In the genomic region with DNA sequence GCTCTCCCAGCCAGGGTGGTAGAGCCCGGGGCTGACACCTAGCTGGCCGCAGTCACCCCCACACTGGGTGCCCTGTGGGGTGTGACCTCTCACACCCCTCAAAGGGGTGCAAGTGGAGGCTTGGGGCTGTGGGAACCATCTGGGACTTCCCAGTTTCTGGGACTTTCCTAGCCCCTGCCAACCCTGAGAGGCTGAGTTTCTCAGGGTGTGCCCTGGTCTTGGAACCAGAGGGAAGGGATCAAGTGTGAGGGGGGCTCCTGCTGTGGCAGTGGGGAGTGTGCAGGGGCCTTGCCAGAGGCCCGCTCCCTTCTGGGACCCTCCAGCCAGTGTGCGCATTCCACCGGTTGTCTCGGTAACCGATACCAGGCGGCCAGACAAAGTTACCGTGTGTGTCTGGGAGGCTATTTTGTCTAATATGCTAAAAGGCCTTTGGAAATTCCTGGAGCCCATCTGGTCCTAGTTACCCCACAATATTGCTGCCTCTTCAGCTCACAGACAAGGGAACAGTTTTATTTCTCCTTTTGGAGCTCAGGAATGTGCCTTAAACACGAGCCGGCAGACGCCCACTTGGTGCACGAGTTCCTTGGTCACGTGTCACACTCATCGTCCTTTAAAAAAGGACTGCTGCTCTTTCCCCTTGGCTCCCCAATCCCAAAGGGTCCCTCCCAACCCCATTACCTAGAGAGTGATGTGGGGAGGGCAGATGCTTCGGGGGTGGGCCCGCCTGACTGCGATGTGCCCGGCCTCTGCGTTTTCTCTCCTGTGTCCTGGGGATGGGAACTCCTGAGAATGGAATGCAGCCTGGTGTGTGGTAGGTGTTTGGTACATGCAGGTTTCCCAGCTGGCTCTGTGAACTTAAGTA, we compare ENCODE assay signal across 1 cellular context.
TF ChIP-seq lines count a peak whose summit lies in the region.

No MANE protein-coding gene starts in this region.

TF ChIP-seq in H1, 55 proteins besides CTCF, POLR2A, EP300 and RAD21:
- TF ChIP-seq POLR2AphosphoS5 (IDR thresholded peaks at IDR 0.05; ENCODE audit: low read depth, low read length): no peak
- TF ChIP-seq KDM1A (IDR thresholded peaks at IDR 0.05; ENCODE audit: borderline replicate concordance, low read length): no peak
- TF ChIP-seq CHD1 (IDR thresholded peaks at IDR 0.05; ENCODE audit: low read depth, low read length): no peak
- no peak for TF ChIP-seq SRF (IDR thresholded peaks at IDR 0.05; ENCODE audit: low read depth, low read length)
- no peak for TF ChIP-seq RXRA (IDR thresholded peaks at IDR 0.05; ENCODE audit: insufficient read depth, low read depth, low read length)
- no peak for TF ChIP-seq SIRT6 (IDR thresholded peaks at IDR 0.05; ENCODE audit: low read length)
- no peak for TF ChIP-seq FOSL1 (IDR thresholded peaks at IDR 0.05; ENCODE audit: insufficient read depth, low read depth, low read length)
- TF ChIP-seq KDM5A (IDR thresholded peaks at IDR 0.05; ENCODE audit: low read length): no peak
- TF ChIP-seq, protein P1, sequence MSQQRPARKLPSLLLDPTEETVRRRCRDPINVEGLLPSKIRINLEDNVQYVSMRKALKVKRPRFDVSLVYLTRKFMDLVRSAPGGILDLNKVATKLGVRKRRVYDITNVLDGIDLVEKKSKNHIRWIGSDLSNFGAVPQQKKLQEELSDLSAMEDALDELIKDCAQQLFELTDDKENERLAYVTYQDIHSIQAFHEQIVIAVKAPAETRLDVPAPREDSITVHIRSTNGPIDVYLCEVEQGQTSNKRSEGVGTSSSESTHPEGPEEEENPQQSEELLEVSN (IDR thresholded peaks at IDR 0.05): no peak
- TF ChIP-seq RNF2 (IDR thresholded peaks at IDR 0.05; ENCODE audit: borderline replicate concordance, low read depth, low read length, missing control alignments, poor library complexity, severe bottlenecking): no peak
- TF ChIP-seq CBX8 (IDR thresholded peaks at IDR 0.05; ENCODE audit: borderline replicate concordance, low read depth, low read length): no peak
- no peak for TF ChIP-seq SP2 (IDR thresholded peaks at IDR 0.05; ENCODE audit: low read length)
- TF ChIP-seq GABPA (IDR thresholded peaks at IDR 0.05; ENCODE audit: borderline replicate concordance, insufficient read depth, low read length): no peak
- no peak for TF ChIP-seq SIX5 (IDR thresholded peaks at IDR 0.05; ENCODE audit: low read depth, low read length)
- no peak for TF ChIP-seq JUN (IDR thresholded peaks at IDR 0.05; ENCODE audit: low read depth, low read length)
- TF ChIP-seq TBP (IDR thresholded peaks at IDR 0.05; ENCODE audit: low read depth, low read length): no peak
